ENCODE assay signal across 10 cellular contexts in the genomic region with DNA sequence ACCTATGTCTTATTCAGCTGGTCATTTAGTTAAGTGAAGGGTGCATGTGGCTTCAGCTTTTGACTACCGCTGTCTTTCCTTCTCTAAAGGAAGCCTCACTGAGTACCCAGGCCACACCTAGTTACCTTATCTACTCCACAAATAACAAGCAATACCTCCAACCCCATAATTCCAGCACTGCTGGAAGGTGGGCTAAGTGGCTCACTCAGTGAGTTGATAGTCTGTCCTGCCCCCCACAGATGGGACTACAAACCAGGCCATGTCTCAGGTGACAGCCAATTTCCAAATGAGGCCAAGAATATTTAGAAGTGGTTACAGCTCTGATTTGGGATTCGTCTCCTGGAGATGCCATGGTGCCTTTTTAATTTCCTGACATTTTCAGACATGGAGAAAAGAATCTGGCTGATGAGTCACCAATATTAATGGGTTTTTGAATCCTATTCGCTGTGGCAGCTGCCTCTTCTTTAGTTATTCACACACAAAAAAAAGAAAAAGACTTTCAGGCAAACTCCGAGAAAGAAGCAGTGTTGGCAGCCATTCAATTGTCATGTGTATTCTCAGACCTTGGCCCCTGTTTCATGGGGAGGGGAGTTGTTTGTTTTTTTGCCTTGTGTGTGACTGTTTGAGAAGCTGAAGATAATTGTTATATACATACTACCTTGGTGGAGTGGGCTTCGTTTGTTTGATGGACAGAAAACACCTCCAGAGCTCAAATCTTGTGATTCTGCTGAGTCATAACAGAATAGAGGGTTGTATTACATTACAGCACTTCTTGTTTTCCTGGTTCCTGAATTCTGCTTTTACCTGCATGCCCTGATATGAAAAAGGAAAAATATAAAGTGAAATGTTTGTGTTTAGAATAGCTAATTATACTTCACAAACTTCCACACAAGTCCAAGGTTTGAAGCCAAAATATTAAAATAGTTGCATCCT.
A peak's percentile ranks its signal among the peaks of the same experiment; 100 is the strongest.
DNase-seq lines count a peak whose midpoint lies in the region; FAIRE-seq and TF ChIP-seq lines count a peak whose summit lies in the region.
"Had no signal": no experiment of that assay in that cellular context is flagged by ENCODE, and none has a peak within 500 bp of the region (broad histone marks: within the 10 kb centered on the region; RNA-seq: fewer than 3 reads in every experiment).

No MANE protein-coding gene starts in this region.

- no peak for FAIRE-seq in endothelial cell of umbilical vein (lab: Jason Lieb, UNC)

- peaks cover 3% of the 10 kb centered on the region for H3K79me1 ChIP-seq in trophoblast cell (ENCODE audit: low read length)

- CTCF ChIA-PET in endothelial cell of umbilical vein (lab: Charles Lee): interaction anchor here (1.3 to 2.4 kb wide), 4 partner anchors 11 to 79 kb away, joined by 3 to 11 read pairs (median 8); a partner anchor contains a TSS

- H3K23ac ChIP-seq in trophoblast cell (ENCODE audit: low read length): no peak overlapping the region

- no TSS peak for BruUV-seq in endothelial cell of umbilical vein (replicated peaks; lab: Mats Ljungman, UMichigan)

- TF ChIP-seq CTCF in endothelial cell of umbilical vein (IDR thresholded peaks at IDR 0.05; ENCODE audit: extremely low read depth in 1 of 2, insufficient read depth in 1 of 2, low read depth in 1 of 2, low read length in 2 of 2): no peak
- no peak for TF ChIP-seq CTCF in esophagus muscularis mucosa (IDR thresholded peaks at IDR 0.05)

- H3K4me2 ChIP-seq in endothelial cell of umbilical vein (ENCODE audit: insufficient read depth, low read length) (no peak overlapping the region), trophoblast cell (ENCODE audit: low read length) (no peak overlapping the region)

- H3K27me3 ChIP-seq in endothelial cell of umbilical vein (ENCODE audit: control insufficient read depth in 2 of 2, insufficient read depth in 2 of 2, low read length in 2 of 2) (peaks cover 6 to 9% of the 10 kb centered on the region in 2 experiments), trophoblast cell (ENCODE audit: insufficient read depth, low read length) (no peaks in the 10 kb centered on the region), esophagus muscularis mucosa (no peaks in the 10 kb centered on the region)
- H3K27me3 ChIP-seq: SJCRH30 had no signal

- no peak overlapping the region for H2BK120ac ChIP-seq in trophoblast cell (ENCODE audit: insufficient read depth, low read length, poor library complexity)

- H4K91ac ChIP-seq in trophoblast cell (ENCODE audit: low read depth, low read length): no peak overlapping the region

- H2AK5ac ChIP-seq in trophoblast cell (ENCODE audit: low read length): no peak overlapping the region

- no peaks in the 10 kb centered on the region for H3K79me2 ChIP-seq in endothelial cell of umbilical vein (ENCODE audit: control insufficient read depth, insufficient read depth, low read length)
- H3K79me2 ChIP-seq in trophoblast cell (ENCODE audit: control insufficient read depth, insufficient read depth, low read length, poor library complexity): no peaks in the 10 kb centered on the region

- H3K4me1 ChIP-seq in endothelial cell of umbilical vein (ENCODE audit: control insufficient read depth, extremely low read depth, insufficient read depth, low read length) (no peaks in the 10 kb centered on the region), trophoblast cell (ENCODE audit: control insufficient read depth in 1 of 2, insufficient read depth in 2 of 2, low read length in 2 of 2) (peaks cover 0 to 5% of the 10 kb centered on the region in 2 experiments), esophagus muscularis mucosa (peaks cover 17 to 27% (median 24%) of the 10 kb centered on the region in 4 donors)
- H3K4me1 ChIP-seq: SJCRH30 had no signal

- dilution Hi-C loops in endothelial cell of umbilical vein (cut with MboI; ENCODE audit: extremely low pct_ligation_motif_present, low sequenced_read_pairs): no loop called here

- H3K4ac ChIP-seq in trophoblast cell (ENCODE audit: low read depth, low read length): no peak overlapping the region

- peak overlapping the region; percentile 90 for H2BK12ac ChIP-seq in trophoblast cell (ENCODE audit: low read length)

- H3K27ac ChIP-seq in endothelial cell of umbilical vein (ENCODE audit: insufficient read depth, low read depth, low read length) (no peak overlapping the region), trophoblast cell (ENCODE audit: low read depth, low read length) (no peak overlapping the region), esophagus muscularis mucosa (replicated peaks in 1 of 4) (no peak overlapping the region)
- H3K27ac ChIP-seq: 22Rv1, SJCRH30 had no signal

- intact Hi-C loops in endothelial cell of umbilical vein (cut with micrococcal nuclease) (no loop called here), esophagus muscularis mucosa (cut with DNase I) (no loop called here)

- peak; percentile 47 for DNase-seq in DMS 273 (lab: John Stamatoyannopoulos, UW; ENCODE audit: unreplicated experiment)
- no peak for DNase-seq in DMS 273 treated with DMSO at 0.1 percent for 48 hours (lab: John Stamatoyannopoulos, UW)
- DNase-seq in NCI-H446 treated with DMSO at 0.1 percent for 48 hours (lab: John Stamatoyannopoulos, UW): peak; percentile 84
- DNase-seq in endothelial cell of umbilical vein (ENCODE audit: low read depth, low spot score): peak; percentile 21
- DNase-seq in trophoblast cell: no peak
- no peak for DNase-seq in esophagus muscularis mucosa (ENCODE audit: extremely low spot score)
- DNase-seq in COLO668 (lab: John Stamatoyannopoulos, UW; ENCODE audit: unreplicated experiment): no peak
- no peak for DNase-seq in NK-92 (lab: John Stamatoyannopoulos, UW; ENCODE audit: unreplicated experiment)

- H3K9ac ChIP-seq in endothelial cell of umbilical vein (replicated peaks; ENCODE audit: extremely low read depth, insufficient read depth, low read length) (no peak overlapping the region), trophoblast cell (ENCODE audit: low read length) (no peak overlapping the region)

- H4K12ac ChIP-seq in trophoblast cell (ENCODE audit: low read depth, low read length): no peak overlapping the region

- TF ChIP-seq EP300 in esophagus muscularis mucosa (IDR thresholded peaks at IDR 0.05): no peak

- no peak for TF ChIP-seq POLR2A in endothelial cell of umbilical vein (IDR thresholded peaks at IDR 0.05; ENCODE audit: low read depth, low read length)
- TF ChIP-seq POLR2A in esophagus muscularis mucosa (IDR thresholded peaks at IDR 0.05; ENCODE audit: low read depth): no peak

- no CpG with 5 or more reads among the region's 5 CpGs for WGBS in trophoblast cell (ENCODE audit: extremely low coverage, insufficient coverage, insufficient read length)
- WGBS in esophagus muscularis mucosa: 41% methylated on average over 5 of the region's 5 CpGs

- H3K9me3 ChIP-seq in endothelial cell of umbilical vein (replicated peaks; ENCODE audit: control insufficient read depth, insufficient read depth, low read length) (no peaks in the 10 kb centered on the region), trophoblast cell (ENCODE audit: insufficient read depth, low read depth, low read length) (no peaks in the 10 kb centered on the region), esophagus muscularis mucosa (no peaks in the 10 kb centered on the region)
- H3K9me3 ChIP-seq: SJCRH30 had no signal

- H3K9me1 ChIP-seq in endothelial cell of umbilical vein (replicated peaks; ENCODE audit: control insufficient read depth, extremely low read depth, insufficient read depth, low read length): no peaks in the 10 kb centered on the region

- POLR2A ChIA-PET in endothelial cell of umbilical vein (lab: Charles Lee): no interaction called here

- no peak overlapping the region for H2BK5ac ChIP-seq in trophoblast cell (ENCODE audit: low read depth, low read length, poor library complexity)

- no peak overlapping the region for H4K8ac ChIP-seq in trophoblast cell (ENCODE audit: low read depth, low read length)

- no peak overlapping the region for H3K14ac ChIP-seq in trophoblast cell (ENCODE audit: low read length)

- no peak overlapping the region for H3K18ac ChIP-seq in trophoblast cell (ENCODE audit: low read length)

- no peaks in the 10 kb centered on the region for H4K20me1 ChIP-seq in endothelial cell of umbilical vein (replicated peaks; ENCODE audit: control insufficient read depth, extremely low read depth, insufficient read depth, low read length)

- no peak overlapping the region for H2AFZ ChIP-seq in endothelial cell of umbilical vein (ENCODE audit: low read depth, low read length)
- no peak overlapping the region for H2AFZ ChIP-seq in trophoblast cell (ENCODE audit: insufficient read depth, low read length, poor library complexity)

- H3K36me3 ChIP-seq in endothelial cell of umbilical vein (ENCODE audit: control insufficient read depth in 2 of 2, extremely low read depth in 1 of 2, insufficient read depth in 2 of 2, low read length in 2 of 2) (no peaks in the 10 kb centered on the region), trophoblast cell (ENCODE audit: control insufficient read depth in 1 of 2, insufficient read depth in 2 of 2, low read length in 2 of 2) (no peaks in the 10 kb centered on the region), esophagus muscularis mucosa (no peaks in the 10 kb centered on the region)
- H3K36me3 ChIP-seq: SJCRH30 had no signal

- H3K4me3 ChIP-seq in endothelial cell of umbilical vein (replicated peaks in 1 of 3; ENCODE audit: insufficient read depth in 1 of 3, low read depth in 1 of 3, low read length in 3 of 3) (no peak overlapping the region), trophoblast cell (ENCODE audit: low read depth, low read length) (no peak overlapping the region), esophagus muscularis mucosa (no peak overlapping the region)
- H3K4me3 ChIP-seq: SJCRH30 had no signal

TF ChIP-seq in endothelial cell of umbilical vein, 7 proteins besides CTCF, POLR2A, EP300 and RAD21:
- TF ChIP-seq FOS (IDR thresholded peaks at IDR 0.05; ENCODE audit: borderline replicate concordance, insufficient read depth, low read length): no peak
- no peak for TF ChIP-seq GATA2 (IDR thresholded peaks at IDR 0.05; ENCODE audit: insufficient read depth, insufficient read length, low read depth, low read length)

Comparison
In these comparisons a context has a peak if more than half of its experiments do, and no peak if none do; other contexts are left out.
1. DNase-seq: peak in DMS 273 (single experiment), NCI-H446 treated with DMSO at 0.1 percent for 48 hours (single experiment) and endothelial cell of umbilical vein (single experiment); none in DMS 273 treated with DMSO at 0.1 percent for 48 hours (single experiment), trophoblast cell (0 of 2), esophagus muscularis mucosa (single experiment), COLO668 (single experiment) and NK-92 (single experiment).